Comparison of ENCODE assay signal across 19 cellular contexts in the genomic region with DNA sequence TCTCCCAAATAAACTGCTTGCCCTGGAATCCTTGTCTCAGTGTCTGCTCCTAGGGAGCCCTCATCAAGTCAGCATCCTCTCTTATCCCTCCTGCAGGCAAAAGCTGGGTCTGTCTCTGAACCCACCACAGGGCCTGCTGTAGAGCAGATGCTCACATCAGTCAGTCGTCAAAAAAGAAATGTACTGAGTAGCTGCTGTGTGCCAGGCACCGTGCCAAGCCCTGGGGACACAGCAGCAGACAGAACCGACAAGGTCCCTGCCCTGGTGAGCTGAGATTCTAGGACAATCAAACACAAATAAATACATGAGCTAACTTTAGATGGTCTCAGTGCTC.
A peak's percentile ranks its signal among the peaks of the same experiment; 100 is the strongest.
DNase-seq lines count a peak whose midpoint lies in the region; ATAC-seq and TF ChIP-seq lines count a peak whose summit lies in the region.
"Had no signal": no experiment of that assay in that cellular context is flagged by ENCODE, and none has a peak within 500 bp of the region (broad histone marks: within the 10 kb centered on the region; RNA-seq: fewer than 3 reads in every experiment).

No MANE protein-coding gene starts in this region.

- no peak for TF ChIP-seq EP300 in stomach (IDR thresholded peaks at IDR 0.05)

- no peak overlapping the region for H3K4me3 Mint-ChIP-seq in T-helper 17 cell
- H3K4me3 Mint-ChIP-seq: nephron progenitor cell; stimulated activated naive CD8-positive, alpha-beta T cell treated with anti-CD3 and anti-CD28 coated beads, Interleukin-15, Interleukin-2, amounts not matched to agents 100 ng/mL and 50 ng/mL, for 24 hours had no signal

- 32 to 54% (median 44%) methylated on average over 3 of the region's 3 CpGs for WGBS in stomach, 5 donors

- H3K36me3 Mint-ChIP-seq in T-helper 17 cell (ENCODE audit: low read depth): no peaks in the 10 kb centered on the region

- no peaks in the 10 kb centered on the region for H3K36me3 ChIP-seq in stomach
- H3K36me3 ChIP-seq: BLaER1 treated with 17β-estradiol and CSF1 and Interleukin-3, amounts not matched to agents 10 nM and 100 nM; upper lobe of left lung had no signal

- no peak overlapping the region for H3K27ac Mint-ChIP-seq in T-helper 17 cell
- H3K27ac Mint-ChIP-seq: stimulated activated naive CD8-positive, alpha-beta T cell treated with anti-CD3 and anti-CD28 coated beads, Interleukin-15, Interleukin-2, amounts not matched to agents 100 ng/mL and 50 ng/mL, for 24 hours had no signal

- no peaks in the 10 kb centered on the region for H3K4me1 Mint-ChIP-seq in T-helper 17 cell

- TF ChIP-seq CTCF in stomach (IDR thresholded peaks at IDR 0.05): no peak

- H3K4me3 ChIP-seq in stomach: no peak overlapping the region
- H3K4me3 ChIP-seq: BLaER1 treated with 17β-estradiol and CSF1 and Interleukin-3, amounts not matched to agents 10 nM and 100 nM; GM12878; upper lobe of left lung had no signal

- H3K27me3 Mint-ChIP-seq in T-helper 17 cell: peaks cover 39% of the 10 kb centered on the region

- DNase-seq in NCI-H2081 (lab: John Stamatoyannopoulos, UW): peak; percentile 24 to 57
- DNase-seq in NCI-H2081 treated with DMSO at 0.1 percent for 48 hours (lab: John Stamatoyannopoulos, UW): no peak
- peak; percentile 68 for DNase-seq in NCI-H345 (lab: John Stamatoyannopoulos, UW)
- peak; percentile 20 to 63 for DNase-seq in T47D (ENCODE audit: low read depth in 1 of 2, low spot score in 1 of 2)
- peak; percentile 32 for DNase-seq in stomach
- no peak for DNase-seq in T-helper 17 cell
- no peak for DNase-seq in EL
- DNase-seq: activated CD4-positive, alpha-beta T cell treated with anti-CD3 and anti-CD28 coated beads, Interleukin-2, amount 50 U/mL, for 4 hours; amygdala; HCEC 1CT; MM.1S; NCI-H187 treated with DMSO at 0.1 percent for 48 hours; nephron progenitor cell; upper lobe of left lung had no signal

- peaks cover 4 to 27% (median 15%) of the 10 kb centered on the region in 4 donors for H3K4me1 ChIP-seq in stomach
- H3K4me1 ChIP-seq: upper lobe of left lung had no signal

- no peak for ATAC-seq in GM18498 (IDR thresholded peaks at IDR 0.05; ENCODE audit: unreplicated experiment)
- ATAC-seq in T-helper 17 cell: no peak
- ATAC-seq: GM12878, Panc1 had no signal

- H3K27me3 ChIP-seq in stomach: peaks cover 0 to 14% (median 0%) of the 10 kb centered on the region in 3 donors
- H3K27me3 ChIP-seq: BLaER1 treated with 17β-estradiol and CSF1 and Interleukin-3, amounts not matched to agents 10 nM and 100 nM; upper lobe of left lung had no signal

- intact Hi-C loops in stomach (cut with DNase I; ENCODE audit: low total_unique reads): no loop called here

- no peaks in the 10 kb centered on the region for H3K9me3 ChIP-seq in stomach
- no peaks in the 10 kb centered on the region for H3K9me3 ChIP-seq in T-helper 17 cell (ENCODE audit: control insufficient read depth, low read length, poor library complexity, severe bottlenecking)
- H3K9me3 ChIP-seq: BLaER1 treated with 17β-estradiol and CSF1 and Interleukin-3, amounts not matched to agents 10 nM and 100 nM; upper lobe of left lung had no signal

- peak overlapping the region in 1 of 5 donors; percentile 8 for H3K27ac ChIP-seq in stomach
- H3K27ac ChIP-seq: BLaER1 treated with 17β-estradiol and CSF1 and Interleukin-3, amounts not matched to agents 10 nM and 100 nM; upper lobe of left lung had no signal

- in situ Hi-C loops in T47D (cut with HindIII; ENCODE audit: low pct_unique_long_range_greater_than_20kb, low sequenced_read_pairs): no loop called here

- no peak for TF ChIP-seq POLR2A in stomach (IDR thresholded peaks at IDR 0.05)

Comparison
In these comparisons a context has a peak if more than half of its experiments do, and no peak if none do; other contexts are left out.
1. DNase-seq: peak in NCI-H2081 (2 of 2), NCI-H345 (single experiment), T47D (2 of 2) and stomach (single experiment); none in NCI-H2081 treated with DMSO at 0.1 percent for 48 hours (single experiment), T-helper 17 cell (0 of 3) and EL (single experiment).